ENCODE assay signal across 16 cellular contexts in the genomic region with DNA sequence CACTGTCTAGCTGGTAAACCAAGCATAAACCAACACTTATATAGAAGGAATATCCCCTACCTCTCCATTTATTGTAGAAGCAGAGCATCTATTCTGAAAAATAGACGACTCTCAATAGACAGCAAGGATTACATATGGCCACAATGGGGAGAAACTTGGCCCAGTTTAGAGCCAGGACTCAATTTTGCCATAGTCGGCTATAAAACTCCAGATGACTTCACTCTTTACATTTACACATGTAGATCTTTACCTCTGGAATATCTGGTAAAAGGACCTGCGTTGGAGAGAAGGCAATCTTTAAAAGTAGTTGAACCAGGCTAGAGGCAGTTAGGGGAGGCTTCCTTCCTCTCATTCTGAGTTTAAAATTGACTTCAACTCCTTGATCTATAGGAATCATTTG.
"Had no signal": no experiment of that assay in that cellular context is flagged by ENCODE, and none has a peak within 500 bp of the region (broad histone marks: within the 10 kb centered on the region; RNA-seq: fewer than 3 reads in every experiment).

No MANE protein-coding gene starts in this region.

- H3K4me1 ChIP-seq: right lobe of liver, upper lobe of right lung had no signal

- H3K4me3 ChIP-seq: heart left ventricle, psoas muscle, right lobe of liver, tibial artery, upper lobe of right lung had no signal

- H3K9me3 ChIP-seq: heart left ventricle, neutrophil, psoas muscle, right lobe of liver, tibial artery, upper lobe of right lung had no signal

- DNase-seq: effector memory CD4-positive, alpha-beta T cell; heart left ventricle; hypothalamus; kidney glomerular epithelial cell; naive thymus-derived CD4-positive, alpha-beta T cell; psoas muscle; retina; right lobe of liver; stimulated activated CD4-positive, alpha-beta T cell treated with anti-CD3 and anti-CD28 coated beads, Interleukin-4, amount 100 ng/mL, for 1 hour; stimulated activated CD8-positive, alpha-beta memory T cell treated with anti-CD3 and anti-CD28 coated beads, Interleukin-4, amount 100 ng/mL, for 48 hours; tibial artery; upper lobe of right lung had no signal

- H3K36me3 ChIP-seq: heart left ventricle, right lobe of liver, tibial artery, upper lobe of right lung had no signal

- FAIRE-seq: endometrium, frontal cortex, islet of Langerhans had no signal

- H3K27me3 ChIP-seq: heart left ventricle, neutrophil, right lobe of liver, tibial artery, upper lobe of right lung had no signal

- H3K27ac ChIP-seq: heart left ventricle, neutrophil, psoas muscle, right lobe of liver, tibial artery, upper lobe of right lung had no signal
